9 cellular contexts compared by ENCODE assay signal in the genomic region with DNA sequence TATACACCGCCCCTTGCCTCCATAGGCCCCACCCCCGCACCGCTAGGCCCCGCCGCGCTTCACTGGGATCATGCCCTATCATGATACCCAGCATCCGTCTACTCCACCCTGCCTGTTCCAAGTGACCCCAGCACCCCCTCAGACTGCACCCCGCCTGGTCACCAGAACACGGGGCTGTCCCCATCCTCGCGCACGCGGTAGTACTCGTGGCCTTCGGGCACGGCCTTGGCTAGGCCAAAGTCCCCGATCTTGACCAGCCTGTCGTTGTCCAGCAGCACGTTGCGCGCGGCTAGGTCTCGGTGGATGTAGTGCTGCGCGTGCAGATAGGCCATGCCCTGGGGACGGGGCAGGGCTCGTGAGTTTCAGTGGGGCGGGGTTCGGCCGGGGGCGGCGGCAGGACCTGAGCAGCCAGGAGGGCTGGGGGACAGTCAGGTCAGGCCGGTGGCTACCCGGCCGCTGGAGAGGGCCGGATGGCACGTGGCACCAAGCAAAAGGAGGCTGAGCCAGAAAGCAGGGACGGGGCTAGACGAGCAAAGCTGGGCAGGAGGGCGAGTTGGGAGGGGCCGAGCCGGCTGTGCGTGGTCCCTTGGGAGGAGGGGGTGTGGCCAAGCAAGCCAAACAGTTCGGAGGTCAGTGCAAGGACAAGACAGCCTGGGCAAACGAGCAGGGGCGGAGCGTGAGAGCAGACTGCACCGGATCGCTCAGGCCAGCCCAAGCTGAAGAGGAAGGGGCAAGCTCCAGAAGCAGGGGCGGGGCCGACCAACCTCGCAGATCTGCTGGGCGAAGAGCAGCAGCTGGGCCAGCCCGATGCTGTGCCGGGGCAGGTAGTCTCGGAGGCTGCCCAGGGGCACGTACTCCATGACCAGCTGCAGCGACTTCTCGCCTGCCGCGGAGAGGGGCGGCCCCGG. TPM values are rescaled to one million over a fixed set of nuclear protein-coding genes. Genes with fewer than 3 reads are reported as not detected.
DNase-seq lines count a peak whose midpoint lies in the region; ATAC-seq and TF ChIP-seq lines count a peak whose summit lies in the region.
"Had no signal": no experiment of that assay in that cellular context is flagged by ENCODE, and none has a peak within 500 bp of the region (broad histone marks: within the 10 kb centered on the region; RNA-seq: fewer than 3 reads in every experiment).

No MANE protein-coding gene starts in this region.

- H3K27me3 ChIP-seq in vagina = no peaks in the 10 kb centered on the region
- H3K27me3 ChIP-seq: neutrophil had no signal

- intact Hi-C loops in cardiac septum (cut with DNase I) = no loop called here
- intact Hi-C loops in vagina (cut with DNase I) = no loop called here

- no peak for TF ChIP-seq POLR2A in vagina (IDR thresholded peaks at IDR 0.05)

- no peaks in the 10 kb centered on the region for H3K9me3 ChIP-seq in vagina
- H3K9me3 ChIP-seq: neutrophil had no signal

- H3K27ac Mint-ChIP-seq in activated CD8-positive, alpha-beta memory T cell treated with anti-CD3 and anti-CD28 coated beads, Interleukin-2, amount 10 ng/mL, durations not matched to agents 7 days and 5 days = no peak overlapping the region

- no peaks in the 10 kb centered on the region for H3K4me1 ChIP-seq in vagina

- TF ChIP-seq CTCF in vagina (IDR thresholded peaks at IDR 0.05) = no peak

- H3K9me3 Mint-ChIP-seq in activated CD8-positive, alpha-beta memory T cell treated with anti-CD3 and anti-CD28 coated beads, Interleukin-2, amount 10 ng/mL, durations not matched to agents 7 days and 5 days (ENCODE audit: low read depth) = no peaks in the 10 kb centered on the region

- no peaks in the 10 kb centered on the region for H3K4me1 Mint-ChIP-seq in activated CD8-positive, alpha-beta memory T cell treated with anti-CD3 and anti-CD28 coated beads, Interleukin-2, amount 10 ng/mL, durations not matched to agents 7 days and 5 days

- CTCF ChIA-PET in activated CD8-positive, alpha-beta memory T cell treated with anti-CD3 and anti-CD28 coated beads, Interleukin-2, amount 10 ng/mL, durations not matched to agents 7 days and 5 days (lab: Charles Lee) = interaction anchor here (0.5 kb wide), 1 partner anchor 209 kb away, joined by 3 read pairs; no protein-coding TSS in a partner anchor

- H3K36me3 Mint-ChIP-seq in activated CD8-positive, alpha-beta memory T cell treated with anti-CD3 and anti-CD28 coated beads, Interleukin-2, amount 10 ng/mL, durations not matched to agents 7 days and 5 days = peaks cover 28% of the 10 kb centered on the region

- no peak for DNase-seq in activated CD8-positive, alpha-beta memory T cell treated with anti-CD3 and anti-CD28 coated beads, Interleukin-2, amount 10 ng/mL, durations not matched to agents 7 days and 5 days
- DNase-seq in activated CD8-positive, alpha-beta memory T cell treated with anti-CD3 and anti-CD28 coated beads, Interleukin-2, amount 50 U/mL, for 48 hours = no peak
- DNase-seq in cardiac septum (ENCODE audit: low spot score) (peak; percentile 85), mucosa of gallbladder (ENCODE audit: low spot score) (peak; percentile 25), vagina (ENCODE audit: extremely low spot score in 2 of 2) (peak; percentile 75 to 96), NCI-H1417 treated with DMSO at 0.1 percent for 48 hours (lab: John Stamatoyannopoulos, UW) (no peak), NCI-H774 (lab: John Stamatoyannopoulos, UW) (no peak)

- no peak overlapping the region for H3K4me3 Mint-ChIP-seq in activated CD8-positive, alpha-beta memory T cell treated with anti-CD3 and anti-CD28 coated beads, Interleukin-2, amount 10 ng/mL, durations not matched to agents 7 days and 5 days

- H3K4me3 ChIP-seq in vagina = no peak overlapping the region

- ATAC-seq in activated CD8-positive, alpha-beta memory T cell treated with anti-CD3 and anti-CD28 coated beads, Interleukin-2, amount 10 ng/mL, durations not matched to agents 7 days and 5 days = peak; percentile 33
- no peak for ATAC-seq in GM21786 (IDR thresholded peaks at IDR 0.05; ENCODE audit: unreplicated experiment)

- H3K36me3 ChIP-seq in vagina = peaks cover 0 to 57% of the 10 kb centered on the region in 2 donors

- H3K27ac ChIP-seq in vagina = peak overlapping the region; percentile 29
- H3K27ac ChIP-seq: neutrophil had no signal

- no peaks in the 10 kb centered on the region for H3K27me3 Mint-ChIP-seq in activated CD8-positive, alpha-beta memory T cell treated with anti-CD3 and anti-CD28 coated beads, Interleukin-2, amount 10 ng/mL, durations not matched to agents 7 days and 5 days

RNA-seq across cellular contexts. Expression of a gene that starts 13.6 kb away (rescaled TPM):
- 100 to 1,000 TPM; 169 to 192 TPM for total RNA-seq in activated CD8-positive, alpha-beta memory T cell treated with anti-CD3 and anti-CD28 coated beads, Interleukin-2, amount 10 ng/mL, durations not matched to agents 7 days and 5 days
- total RNA-seq in cardiac septum (14.4 TPM), mucosa of gallbladder (14.7 TPM), vagina (7.9 TPM)

RNA-seq across cellular contexts. Expression of a gene that starts 19.7 kb away (rescaled TPM):
- 10 to 100 TPM; 87.0 to 87.8 TPM for total RNA-seq in activated CD8-positive, alpha-beta memory T cell treated with anti-CD3 and anti-CD28 coated beads, Interleukin-2, amount 10 ng/mL, durations not matched to agents 7 days and 5 days
- total RNA-seq in cardiac septum (17.8 TPM), mucosa of gallbladder (44.6 TPM), vagina (25.5 TPM)

RNA-seq across cellular contexts. Expression of a gene that starts 27.4 kb away (rescaled TPM):
- 100 to 1,000 TPM; 277 to 296 TPM for total RNA-seq in activated CD8-positive, alpha-beta memory T cell treated with anti-CD3 and anti-CD28 coated beads, Interleukin-2, amount 10 ng/mL, durations not matched to agents 7 days and 5 days
- 66.2 TPM for total RNA-seq in cardiac septum
- 142 TPM for total RNA-seq in mucosa of gallbladder
- 115 TPM for total RNA-seq in vagina

RNA-seq across cellular contexts. Expression of a gene that starts 37.2 kb away (rescaled TPM):
- 10 to 100 TPM in 1 of 2 experiments, 1 to 10 TPM in 1; 7.4 to 11.1 TPM for total RNA-seq in activated CD8-positive, alpha-beta memory T cell treated with anti-CD3 and anti-CD28 coated beads, Interleukin-2, amount 10 ng/mL, durations not matched to agents 7 days and 5 days
- total RNA-seq in cardiac septum = 16.9 TPM
- 21.8 TPM for total RNA-seq in mucosa of gallbladder
- 25.0 TPM for total RNA-seq in vagina

RNA-seq across cellular contexts. Expression of a gene that starts 43.4 kb away (rescaled TPM):
- total RNA-seq in activated CD8-positive, alpha-beta memory T cell treated with anti-CD3 and anti-CD28 coated beads, Interleukin-2, amount 10 ng/mL, durations not matched to agents 7 days and 5 days = 1 to 10 TPM in 1 of 2 experiments, under 1 TPM in 1; 0.93 to 3.3 TPM
- total RNA-seq in cardiac septum (1.9 TPM), mucosa of gallbladder (7.3 TPM), vagina (5.2 TPM)

Comparison
In these comparisons a context has a peak if more than half of its experiments do, and no peak if none do; other contexts are left out.
1. DNase-seq: peak in cardiac septum (single experiment), mucosa of gallbladder (single experiment) and vagina (2 of 2); none in activated CD8-positive, alpha-beta memory T cell treated with anti-CD3 and anti-CD28 coated beads, Interleukin-2, amount 10 ng/mL, durations not matched to agents 7 days and 5 days (single experiment), activated CD8-positive, alpha-beta memory T cell treated with anti-CD3 and anti-CD28 coated beads, Interleukin-2, amount 50 U/mL, for 48 hours (single experiment), NCI-H1417 treated with DMSO at 0.1 percent for 48 hours (single experiment) and NCI-H774 (single experiment).
2. RNA of a gene that starts 13.6 kb away (total RNA-seq): 169 to 192 TPM in activated CD8-positive, alpha-beta memory T cell treated with anti-CD3 and anti-CD28 coated beads, Interleukin-2, amount 10 ng/mL, durations not matched to agents 7 days and 5 days; 14.7 TPM in mucosa of gallbladder (single experiment), 14.4 TPM in cardiac septum (single experiment) and 7.9 TPM in vagina (single experiment); every median in the first group is over 10 times any median in the second.